13 cellular contexts compared by ENCODE assay signal in the genomic region with DNA sequence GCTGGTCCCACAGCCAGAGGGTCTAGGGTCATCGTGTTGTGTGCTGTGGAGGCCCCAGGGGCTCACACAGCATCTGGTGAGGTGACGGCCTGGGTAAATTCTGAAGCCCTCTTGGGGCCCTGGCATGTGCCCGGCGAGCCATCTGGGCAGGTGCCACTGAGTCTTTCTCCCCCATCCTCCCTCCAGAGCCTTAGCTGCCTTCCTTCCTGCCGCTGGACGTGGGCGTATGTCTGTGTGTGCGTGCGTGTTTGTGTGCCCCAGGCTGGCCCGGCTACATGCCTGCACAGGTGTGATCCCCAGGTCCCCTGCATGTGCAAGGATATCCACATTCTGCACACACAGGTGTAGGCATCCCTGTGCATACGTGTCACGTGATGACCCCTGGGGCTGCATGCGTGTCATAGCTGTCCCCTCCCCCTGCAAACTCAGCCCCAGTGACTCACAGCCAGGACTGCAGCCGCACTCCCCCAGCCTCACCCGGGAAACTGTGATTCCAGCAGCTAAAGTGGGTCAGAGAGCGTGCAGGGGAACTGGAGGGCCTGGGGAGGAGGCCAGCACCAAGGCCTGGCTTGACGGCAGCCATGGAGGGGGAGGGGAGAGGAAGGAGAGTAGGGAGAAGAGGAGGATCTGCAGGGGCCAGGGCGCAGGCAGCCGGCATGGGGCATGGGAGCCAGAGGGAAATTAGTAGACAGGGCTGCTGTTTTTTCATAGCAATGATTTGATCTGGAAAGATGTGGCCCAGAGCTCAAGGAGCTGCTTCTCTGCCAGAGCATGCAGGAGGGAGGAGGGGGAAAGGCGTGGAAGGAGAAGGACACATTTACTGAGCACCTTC. TPM values are rescaled to one million over a fixed set of nuclear protein-coding genes. Genes with fewer than 3 reads are reported as not detected.
DNase-seq lines count a peak whose midpoint lies in the region; ATAC-seq and FAIRE-seq lines count a peak whose summit lies in the region.
"Had no signal": no experiment of that assay in that cellular context is flagged by ENCODE, and none has a peak within 500 bp of the region (broad histone marks: within the 10 kb centered on the region; RNA-seq: fewer than 3 reads in every experiment).

No MANE protein-coding gene starts in this region.

- peak; percentile 100 for FAIRE-seq in urothelium cell line (lab: Jason Lieb, UNC)

- DNase-seq in stimulated activated CD4-positive, alpha-beta T cell treated with anti-CD3 and anti-CD28 coated beads, Interleukin-15, amount 100 ng/mL, for 24 hours: peak; percentile 21
- DNase-seq in stimulated activated CD4-positive, alpha-beta T cell treated with anti-CD3 and anti-CD28 coated beads, Interleukin-1b, Interleukin-23, amount 100 ng/mL, for 48 hours: no peak
- DNase-seq in RPMI8226: peak; percentile 62
- peak; percentile 99 for DNase-seq in urothelium cell line (ENCODE audit: low spot score)
- no peak for DNase-seq in middle frontal gyrus (ENCODE audit: extremely low spot score, low spot score)
- no peak for DNase-seq in midbrain (lab: John Stamatoyannopoulos, UW)
- DNase-seq: activated naive CD8-positive, alpha-beta T cell treated with anti-CD3 and anti-CD28 coated beads for 36 hours; naive thymus-derived CD4-positive, alpha-beta T cell; NCI-H187; Peyer's patch; stimulated activated naive B cell treated with anti-CD40 and anti-IgM and Interleukin-4, amounts not matched to agents 10 μg/mL and 1 μg/mL and 100 μg/mL, for 72 hours had no signal

- ATAC-seq in esophagus mucosa: peak; percentile 31
- ATAC-seq in GM18502 (IDR thresholded peaks at IDR 0.05; ENCODE audit: poor library complexity, unreplicated experiment): no peak
- ATAC-seq: naive thymus-derived CD4-positive, alpha-beta T cell; stimulated activated naive B cell treated with anti-CD40 and anti-IgM and Interleukin-4, amounts not matched to agents 10 μg/mL and 1 μg/mL and 100 μg/mL, for 72 hours had no signal

RNA-seq across cellular contexts. Expression of a gene that starts 46.4 kb away (rescaled TPM):
- 0.68 TPM for total RNA-seq in esophagus mucosa

Comparison
In these comparisons a context has a peak if more than half of its experiments do, and no peak if none do; other contexts are left out.
1. DNase-seq: peak in stimulated activated CD4-positive, alpha-beta T cell treated with anti-CD3 and anti-CD28 coated beads, Interleukin-15, amount 100 ng/mL, for 24 hours (single experiment), RPMI8226 (single experiment) and urothelium cell line (single experiment); none in stimulated activated CD4-positive, alpha-beta T cell treated with anti-CD3 and anti-CD28 coated beads, Interleukin-1b, Interleukin-23, amount 100 ng/mL, for 48 hours (single experiment), middle frontal gyrus (single experiment) and midbrain (single experiment).